ENCODE assay signal across 8 cellular contexts in genomic region chr2:9336534-9337354, GRCh38.
DNase-seq lines count a peak whose midpoint lies in the region; ATAC-seq and TF ChIP-seq lines count a peak whose summit lies in the region.

No MANE protein-coding gene starts in this region.

- H3K4me3 ChIP-seq in HFF-Myc (replicated peaks; ENCODE audit: low read depth, low read length), result no peak overlapping the region

- DNase-seq in HFF-Myc (ENCODE audit: extremely low read depth, low read depth), result peak; percentile 95
- peak; percentile 70 for DNase-seq in NCI-H524 treated with DMSO at 0.1 percent for 48 hours (lab: John Stamatoyannopoulos, UW)
- DNase-seq in dermis microvascular lymphatic vessel endothelial cell (ENCODE audit: low read depth in 2 of 2), result peak; percentile 32 to 90
- DNase-seq in progenitor cell of endocrine pancreas (ENCODE audit: low spot score, unreplicated experiment), result no peak
- DNase-seq in activated T-cell treated with anti-CD3 and anti-CD28 coated beads for 4 hours, result no peak
- no peak for DNase-seq in activated CD4-positive, alpha-beta memory T cell treated with anti-CD3 and anti-CD28 coated beads, Interleukin-2, amount 10 ng/mL, durations not matched to agents 7 days and 5 days

- H3K27me3 Mint-ChIP-seq in progenitor cell of endocrine pancreas, result no peaks in the 10 kb centered on the region
- H3K27me3 Mint-ChIP-seq in activated CD4-positive, alpha-beta memory T cell treated with anti-CD3 and anti-CD28 coated beads, Interleukin-2, amount 10 ng/mL, durations not matched to agents 7 days and 5 days, result peaks cover 4% of the 10 kb centered on the region

- peaks cover 25% of the 10 kb centered on the region for H3K4me1 Mint-ChIP-seq in progenitor cell of endocrine pancreas (ENCODE audit: low read depth)
- no peaks in the 10 kb centered on the region for H3K4me1 Mint-ChIP-seq in activated CD4-positive, alpha-beta memory T cell treated with anti-CD3 and anti-CD28 coated beads, Interleukin-2, amount 10 ng/mL, durations not matched to agents 7 days and 5 days

- peak overlapping the region; percentile 1 for H3K27ac Mint-ChIP-seq in progenitor cell of endocrine pancreas
- no peak overlapping the region for H3K27ac Mint-ChIP-seq in activated CD4-positive, alpha-beta memory T cell treated with anti-CD3 and anti-CD28 coated beads, Interleukin-2, amount 10 ng/mL, durations not matched to agents 7 days and 5 days

- ATAC-seq in HG03571 (IDR thresholded peaks at IDR 0.05; ENCODE audit: unreplicated experiment) (no peak), GM19467 (IDR thresholded peaks at IDR 0.05; ENCODE audit: unreplicated experiment) (no peak)

- H3K4me3 Mint-ChIP-seq in progenitor cell of endocrine pancreas (ENCODE audit: low read depth), result no peak overlapping the region
- no peak overlapping the region for H3K4me3 Mint-ChIP-seq in activated CD4-positive, alpha-beta memory T cell treated with anti-CD3 and anti-CD28 coated beads, Interleukin-2, amount 10 ng/mL, durations not matched to agents 7 days and 5 days

- TF ChIP-seq CTCF in HFF-Myc (IDR thresholded peaks at IDR 0.05; ENCODE audit: low read depth, low read length, missing control alignments) (no peak), progenitor cell of endocrine pancreas (IDR thresholded peaks at IDR 0.05; ENCODE audit: unreplicated experiment) (no peak)

- peaks cover 32% of the 10 kb centered on the region for H3K36me3 Mint-ChIP-seq in progenitor cell of endocrine pancreas (ENCODE audit: insufficient read depth)
- no peaks in the 10 kb centered on the region for H3K36me3 Mint-ChIP-seq in activated CD4-positive, alpha-beta memory T cell treated with anti-CD3 and anti-CD28 coated beads, Interleukin-2, amount 10 ng/mL, durations not matched to agents 7 days and 5 days (ENCODE audit: low read depth)

- POLR2A ChIA-PET in activated CD4-positive, alpha-beta memory T cell treated with anti-CD3 and anti-CD28 coated beads, Interleukin-2, amount 10 ng/mL, durations not matched to agents 7 days and 5 days (lab: Charles Lee), result no interaction called here

- CTCF ChIA-PET in activated CD4-positive, alpha-beta memory T cell treated with anti-CD3 and anti-CD28 coated beads, Interleukin-2, amount 10 ng/mL, durations not matched to agents 7 days and 5 days (lab: Charles Lee), result no interaction called here

- H3K9me3 Mint-ChIP-seq in progenitor cell of endocrine pancreas (ENCODE audit: low read depth), result no peaks in the 10 kb centered on the region
- H3K9me3 Mint-ChIP-seq in activated CD4-positive, alpha-beta memory T cell treated with anti-CD3 and anti-CD28 coated beads, Interleukin-2, amount 10 ng/mL, durations not matched to agents 7 days and 5 days, result no peaks in the 10 kb centered on the region

Comparison
In these comparisons a context has a peak if more than half of its experiments do, and no peak if none do; other contexts are left out.
1. DNase-seq: peak in HFF-Myc (single experiment), NCI-H524 treated with DMSO at 0.1 percent for 48 hours (single experiment) and dermis microvascular lymphatic vessel endothelial cell (2 of 2); none in progenitor cell of endocrine pancreas (single experiment), activated T-cell treated with anti-CD3 and anti-CD28 coated beads for 4 hours (single experiment) and activated CD4-positive, alpha-beta memory T cell treated with anti-CD3 and anti-CD28 coated beads, Interleukin-2, amount 10 ng/mL, durations not matched to agents 7 days and 5 days (single experiment).